8 cellular contexts compared by ENCODE assay signal in the genomic region with DNA sequence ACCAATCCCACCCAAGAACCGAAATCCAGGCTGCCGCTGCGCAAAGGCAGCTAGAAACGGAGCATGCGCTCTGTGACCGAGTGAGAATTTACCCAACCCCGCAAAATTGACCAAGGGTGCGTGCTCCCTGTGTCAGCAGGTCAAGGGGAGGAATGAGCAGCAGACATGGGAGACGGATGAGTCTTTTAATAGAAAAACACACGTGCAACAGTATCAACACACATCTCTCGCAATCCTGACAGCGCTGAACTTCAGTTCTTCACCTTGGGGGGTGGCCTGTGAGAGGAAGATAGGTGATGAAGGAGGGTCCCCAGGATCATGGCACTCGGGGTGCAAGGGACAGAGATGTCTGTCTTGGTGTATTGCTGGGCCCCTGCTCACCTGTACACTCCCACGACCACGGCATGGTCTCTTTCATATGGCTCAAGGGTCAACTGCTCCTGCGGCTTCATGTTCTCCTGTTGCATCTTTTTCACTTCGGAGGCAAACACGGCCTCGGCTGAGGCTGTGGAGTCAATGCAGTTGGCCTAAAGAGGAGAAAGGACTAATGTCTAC. TPM values are rescaled to one million over a fixed set of nuclear protein-coding genes. Genes with fewer than 3 reads are reported as not detected.
DNase-seq lines count a peak whose midpoint lies in the region; TF ChIP-seq lines count a peak whose summit lies in the region.

No MANE protein-coding gene starts in this region.

- peaks cover 30% of the 10 kb centered on the region for H3K4me1 ChIP-seq in CD4-positive, alpha-beta memory T cell (ENCODE audit: insufficient read depth, low read length)
- peaks cover 16% of the 10 kb centered on the region for H3K4me1 ChIP-seq in KMS-11 (ENCODE audit: low read depth, poor library complexity, severe bottlenecking)

- H3K27ac Mint-ChIP-seq in CD4-positive, alpha-beta memory T cell, result peak overlapping the region; percentile 77 to 99 (median 96)
- H3K27ac Mint-ChIP-seq in neural crest cell (ENCODE audit: unreplicated experiment), result peak overlapping the region; percentile 85

- POLR2A ChIA-PET in CD4-positive, alpha-beta memory T cell (lab: Charles Lee; ENCODE audit: partially characterized antibody), result interaction anchor here (1.0 to 3.9 kb wide), 12 partner anchors 10 to 776 kb away, joined by 3 to 96 read pairs (median 4); a partner anchor contains a TSS

- peaks cover 0 to 2% (median 0%) of the 10 kb centered on the region in 8 donors for H3K9me3 Mint-ChIP-seq in CD4-positive, alpha-beta memory T cell
- no peaks in the 10 kb centered on the region for H3K9me3 Mint-ChIP-seq in neural crest cell

- intact Hi-C loops in CD4-positive, alpha-beta memory T cell (cut with micrococcal nuclease), result loop anchor here (1.0 to 5.0 kb wide), 4 partner anchors 10 to 387 kb away; a partner anchor contains a TSS

- no peaks in the 10 kb centered on the region for H4K20me1 ChIP-seq in KMS-11 (ENCODE audit: insufficient read depth)

- peaks cover 21 to 34% (median 28%) of the 10 kb centered on the region in 4 donors for H3K4me1 Mint-ChIP-seq in CD4-positive, alpha-beta memory T cell
- peaks cover 36% of the 10 kb centered on the region for H3K4me1 Mint-ChIP-seq in neural crest cell

- H3K9ac ChIP-seq in KMS-11, result no peak overlapping the region

- peaks cover 9% of the 10 kb centered on the region; the same call in 1 of the 2 replicates for H3K79me2 ChIP-seq in KMS-11 (ENCODE audit: insufficient read depth, low read depth)

- H3K4me3 ChIP-seq in CD4-positive, alpha-beta memory T cell (ENCODE audit: low read length in 2 of 2), result peak overlapping the region in 1 of 2 donors; percentile 98
- no peak overlapping the region for H3K4me3 ChIP-seq in KMS-11 (IDR thresholded peaks at IDR 0.05; ENCODE audit: insufficient read depth, low read depth, low read length)

- H3K4me2 ChIP-seq in KMS-11, result peak overlapping the region; percentile 38; the same call in 1 of the 2 replicates

- peaks cover 46% of the 10 kb centered on the region for H3K36me3 ChIP-seq in CD4-positive, alpha-beta memory T cell (ENCODE audit: insufficient read depth, low read length)
- H3K36me3 ChIP-seq in KMS-11 (ENCODE audit: insufficient read depth), result peaks cover 5% of the 10 kb centered on the region; the same call in 1 of the 2 replicates

- H3K27me3 ChIP-seq in CD4-positive, alpha-beta memory T cell (ENCODE audit: insufficient read depth, low read length), result no peaks in the 10 kb centered on the region
- no peaks in the 10 kb centered on the region for H3K27me3 ChIP-seq in KMS-11 (ENCODE audit: insufficient read depth, low read depth)

- peak overlapping the region; percentile 69 to 89 (median 79) for H3K4me3 Mint-ChIP-seq in CD4-positive, alpha-beta memory T cell
- peak overlapping the region; percentile 84 for H3K4me3 Mint-ChIP-seq in neural crest cell

- no peaks in the 10 kb centered on the region for H3K9me3 ChIP-seq in CD4-positive, alpha-beta memory T cell (ENCODE audit: control insufficient read depth in 1 of 2, low read length in 2 of 2)

- TF ChIP-seq CTCF in KMS-11 (conservative IDR thresholded peaks at IDR 0.05; ENCODE audit: low read depth, low read length), result no peak
- no peak for TF ChIP-seq CTCF in neural crest cell (conservative IDR thresholded peaks at IDR 0.05)

- peak overlapping the region; percentile 42; the same call in 1 of the 2 replicates for H2AFZ ChIP-seq in KMS-11 (ENCODE audit: low read depth)

- H3K36me3 Mint-ChIP-seq in CD4-positive, alpha-beta memory T cell, result peaks cover 41 to 62% of the 10 kb centered on the region in 2 donors
- peaks cover 29% of the 10 kb centered on the region for H3K36me3 Mint-ChIP-seq in neural crest cell (ENCODE audit: low read depth)

- H3K27ac ChIP-seq in CD4-positive, alpha-beta memory T cell (ENCODE audit: low read depth, low read length), result peak overlapping the region; percentile 91
- peak overlapping the region; percentile 85; the same call in 1 of the 2 replicates for H3K27ac ChIP-seq in KMS-11

- CTCF ChIA-PET in CD4-positive, alpha-beta memory T cell (lab: Charles Lee; ENCODE audit: partially characterized antibody), result interaction anchor here (1.0 to 2.2 kb wide), 5 partner anchors 10 to 136 kb away, joined by 3 to 61 read pairs (median 16); a partner anchor contains a TSS

- no peaks in the 10 kb centered on the region for H3K27me3 Mint-ChIP-seq in CD4-positive, alpha-beta memory T cell
- H3K27me3 Mint-ChIP-seq in neural crest cell (ENCODE audit: low read depth), result peaks cover 4% of the 10 kb centered on the region

- DNase-seq in CD4-positive, alpha-beta memory T cell, result no peak
- DNase-seq in ecto neural progenitor cell (ENCODE audit: low spot score) (peak; percentile 98), neural crest cell (ENCODE audit: low read depth, low spot score) (no peak), iPS-NIHi11 (ENCODE audit: low spot score) (no peak), SHP77 treated with DMSO at 0.1 percent for 48 hours (lab: John Stamatoyannopoulos, UW) (no peak), SW480 (ENCODE audit: low spot score) (no peak), C1 segment of cervical spinal cord (lab: John Stamatoyannopoulos, UW) (no peak)

RNA-seq across cellular contexts. Expression of a gene that starts 0.4 kb away (rescaled TPM):
- total RNA-seq in CD4-positive, alpha-beta memory T cell, result 10 to 100 TPM; 28.4 to 30.9 TPM
- polyA plus RNA-seq in CD4-positive, alpha-beta memory T cell, result 10 to 100 TPM in 1 of 2 donors, 1 to 10 TPM in 1; 7.0 to 15.0 TPM
- 40.5 and 44.9 TPM in 2 replicates for total RNA-seq in neural crest cell

RNA-seq across cellular contexts. Expression of a gene that starts 11.8 kb away (rescaled TPM):
- total RNA-seq in CD4-positive, alpha-beta memory T cell, result 100 to 1,000 TPM; 282 to 295 TPM
- 100 to 1,000 TPM; 173 to 174 TPM for polyA plus RNA-seq in CD4-positive, alpha-beta memory T cell
- 473 and 489 TPM in 2 replicates for total RNA-seq in neural crest cell

RNA-seq across cellular contexts. Expression of a gene that starts 55.7 kb away (rescaled TPM):
- not detected for total RNA-seq in CD4-positive, alpha-beta memory T cell
- not detected for polyA plus RNA-seq in CD4-positive, alpha-beta memory T cell
- total RNA-seq in neural crest cell, result not detected in 2 replicates
